ENCODE assay signal across 15 cellular contexts in genomic region chr12:47777151-47777550, GRCh38. TPM values are rescaled to one million over a fixed set of nuclear protein-coding genes. Genes with fewer than 3 reads are reported as not detected.
DNase-seq lines count a peak whose midpoint lies in the region; ATAC-seq and TF ChIP-seq lines count a peak whose summit lies in the region.
"Had no signal": no experiment of that assay in that cellular context is flagged by ENCODE, and none has a peak within 500 bp of the region (broad histone marks: within the 10 kb centered on the region; RNA-seq: fewer than 3 reads in every experiment).

No MANE protein-coding gene starts in this region.

- H3K79me2 ChIP-seq in SK-N-SH (ENCODE audit: insufficient read depth): no peaks in the 10 kb centered on the region

- H3K4me2 ChIP-seq in SK-N-SH: no peak overlapping the region

- no peaks in the 10 kb centered on the region for H3K9me3 Mint-ChIP-seq in type B pancreatic cell
- H3K9me3 Mint-ChIP-seq: IgD-negative memory B cell; T-helper 1 cell treated with Interleukin-12 subunit alpha and Interleukin-12 subunit beta and Interleukin-4 antibody, amounts not matched to agents 30 μg/mL and 1 μg/mL, for 36 hours had no signal

- H3K4me1 ChIP-seq in heart left ventricle (peaks cover 3 to 75% (median 60%) of the 10 kb centered on the region in 12 donors), ovary (ENCODE audit: insufficient read depth) (peaks cover 33% of the 10 kb centered on the region), SK-N-SH (ENCODE audit: control insufficient read depth in 1 of 2, insufficient read depth in 2 of 2, low read depth in 1 of 2, low read length in 1 of 2) (peaks cover 18 to 50% of the 10 kb centered on the region in 2 experiments; a peak in 3 of 4 replicates), left lung (peaks cover 19 to 69% of the 10 kb centered on the region in 2 donors)

- H3K36me3 Mint-ChIP-seq in type B pancreatic cell: no peaks in the 10 kb centered on the region
- H3K36me3 Mint-ChIP-seq: IgD-negative memory B cell had no signal

- H3K27ac ChIP-seq in heart left ventricle: peak overlapping the region in 11 of 12 donors; percentile 1 to 80 (median 48)
- peak overlapping the region; percentile 83 to 88 for H3K27ac ChIP-seq in coronary artery
- H3K27ac ChIP-seq in ovary: peak overlapping the region; percentile 65 to 76
- peak overlapping the region in 1 of 2 experiments; percentile 79; a peak in 2 of 4 replicates for H3K27ac ChIP-seq in SK-N-SH (ENCODE audit: low read depth in 2 of 2, low read length in 1 of 2)
- H3K27ac ChIP-seq in left lung: peak overlapping the region in 1 of 2 donors; percentile 77

- H3K9ac ChIP-seq in SK-N-SH: no peak overlapping the region

- no peaks in the 10 kb centered on the region for H3K27me3 ChIP-seq in heart left ventricle
- no peaks in the 10 kb centered on the region for H3K27me3 ChIP-seq in ovary
- no peaks in the 10 kb centered on the region for H3K27me3 ChIP-seq in SK-N-SH (ENCODE audit: insufficient read depth)
- no peaks in the 10 kb centered on the region for H3K27me3 ChIP-seq in left lung

- no peak for TF ChIP-seq CTCF in heart left ventricle (IDR thresholded peaks at IDR 0.05)
- TF ChIP-seq CTCF in coronary artery (IDR thresholded peaks at IDR 0.05): no peak
- TF ChIP-seq CTCF in ovary (IDR thresholded peaks at IDR 0.05): no peak
- no peak for TF ChIP-seq CTCF in type B pancreatic cell (conservative IDR thresholded peaks at IDR 0.05)
- TF ChIP-seq CTCF in SK-N-SH (IDR thresholded peaks at IDR 0.05): no peak
- TF ChIP-seq CTCF in left lung (IDR thresholded peaks at IDR 0.05): no peak

- peak overlapping the region; percentile 75 for H3K27ac Mint-ChIP-seq in type B pancreatic cell

- H2AFZ ChIP-seq in SK-N-SH (ENCODE audit: low read depth): no peak overlapping the region

- DNase-seq in heart left ventricle (peak in 2 of 5 donors; percentile 28 to 41), left ventricle myocardium superior (no peak), coronary artery (ENCODE audit: low spot score) (no peak), ovary (peak in 1 of 5 donors; percentile 28), type B pancreatic cell (ENCODE audit: extremely low spot score, unreplicated experiment) (no peak), NOMO-1 treated with DMSO at 0.1 percent for 48 hours (lab: John Stamatoyannopoulos, UW; ENCODE audit: unreplicated experiment) (no peak), SK-N-SH (no peak), left lung (no peak)
- DNase-seq: activated CD4-positive, alpha-beta T cell treated with anti-CD3 and anti-CD28 coated beads, Interleukin-2, amount 50 U/mL, for 1 hour; cortex of kidney; DND-41; left colon; NCI-H1930 had no signal

- H4K20me1 ChIP-seq in SK-N-SH (ENCODE audit: insufficient read depth): no peaks in the 10 kb centered on the region

- peaks cover 12% of the 10 kb centered on the region for H3K27me3 Mint-ChIP-seq in type B pancreatic cell
- H3K27me3 Mint-ChIP-seq: IgD-negative memory B cell had no signal

- H3K4me3 ChIP-seq in heart left ventricle (no peak overlapping the region), coronary artery (no peak overlapping the region), ovary (no peak overlapping the region), SK-N-SH (ENCODE audit: low read depth in 2 of 2, low read length in 1 of 2) (no peak overlapping the region), left lung (no peak overlapping the region)

- 44 to 67% (median 61%) methylated on average over 1 of the region's 1 CpG for WGBS in heart left ventricle, 4 donors
- WGBS in ovary, 3 donors: 19 to 77% (median 39%) methylated on average over 1 of the region's 1 CpG
- 33% methylated on average over 1 of the region's 1 CpG for WGBS in SK-N-SH (ENCODE audit: low lambda C conversion rate)

- CTCF ChIA-PET in SK-N-SH (lab: Yijun Ruan, JAX): interaction anchor here (0.7 to 22.9 kb wide), 10 partner anchors 9 to 186 kb away, joined by 3 to 1294 read pairs (median 10); partner anchors contain the start of genes ENDOU, RAPGEF3, RPAP3 and TMEM106C

- no peak for TF ChIP-seq EP300 in ovary (IDR thresholded peaks at IDR 0.05)
- TF ChIP-seq EP300 in SK-N-SH (IDR thresholded peaks at IDR 0.05; ENCODE audit: borderline replicate concordance in 1 of 2, low read depth in 1 of 2, low read length in 1 of 2): no peak

- H3K9me3 ChIP-seq in heart left ventricle (no peaks in the 10 kb centered on the region), ovary (no peaks in the 10 kb centered on the region), SK-N-SH (no peaks in the 10 kb centered on the region), left lung (no peaks in the 10 kb centered on the region)

- H3K4me3 Mint-ChIP-seq in type B pancreatic cell: no peak overlapping the region
- H3K4me3 Mint-ChIP-seq: T-helper 1 cell treated with Interleukin-12 subunit alpha and Interleukin-12 subunit beta and Interleukin-4 antibody, amounts not matched to agents 30 μg/mL and 1 μg/mL, for 36 hours had no signal

- peaks cover 17% of the 10 kb centered on the region for H3K4me1 Mint-ChIP-seq in type B pancreatic cell (ENCODE audit: unreplicated experiment)

- peaks cover 0 to 19% (median 5%) of the 10 kb centered on the region in 9 donors for H3K36me3 ChIP-seq in heart left ventricle
- no peaks in the 10 kb centered on the region for H3K36me3 ChIP-seq in ovary
- H3K36me3 ChIP-seq in SK-N-SH (replicated peaks in 1 of 2; ENCODE audit: control insufficient read depth in 1 of 2, insufficient read depth in 2 of 2, low read length in 1 of 2): peaks cover 0 to 4% of the 10 kb centered on the region in 2 experiments
- H3K36me3 ChIP-seq in left lung: peaks cover 0 to 16% of the 10 kb centered on the region in 2 donors

- TF ChIP-seq RAD21 in SK-N-SH (IDR thresholded peaks at IDR 0.05; ENCODE audit: low read length): no peak

- H3K9me2 ChIP-seq in SK-N-SH: no peaks in the 10 kb centered on the region

- POLR2A ChIA-PET in SK-N-SH (lab: Yijun Ruan, JAX): interaction anchor here (0.7 to 1.7 kb wide), 4 partner anchors 12 to 40 kb away, joined by 3 to 7 read pairs (median 3); partner anchors contain the start of gene RAPGEF3

- TF ChIP-seq POLR2A in heart left ventricle (IDR thresholded peaks at IDR 0.05) (no peak), ovary (IDR thresholded peaks at IDR 0.05) (no peak)

- H3F3A ChIP-seq in SK-N-SH (replicated peaks; ENCODE audit: insufficient read depth): peaks cover 27% of the 10 kb centered on the region

- ATAC-seq in heart left ventricle (no peak), left ventricle myocardium superior (no peak), left lung (no peak)
- ATAC-seq: left colon had no signal

- intact Hi-C loops in heart left ventricle (cut with DNase I): loop anchor here in 6 of 10 donors (5.0 to 10.0 kb wide), 3 partner anchors 40 to 60 kb away; partner anchors contain the start of gene HDAC7 (in 1 of the 6)
- intact Hi-C loops in left ventricle myocardium superior (cut with micrococcal nuclease): loop anchor here (10.0 kb wide), 1 partner anchor 58 kb away; no protein-coding TSS in a partner anchor
- intact Hi-C loops in ovary (cut with DNase I): loop anchor here (2.0 to 5.0 kb wide), 6 partner anchors 32 to 125 kb away; no protein-coding TSS in a partner anchor
- intact Hi-C loops in left lung (cut with DNase I): loop anchor here in 1 of 2 donors (5.0 to 10.0 kb wide), 2 partner anchors 58 to 60 kb away; no protein-coding TSS in a partner anchor

TF ChIP-seq in SK-N-SH, 30 proteins besides CTCF, POLR2A, EP300 and RAD21 (continues in another document):
- TF ChIP-seq TEAD4 (IDR thresholded peaks at IDR 0.05; ENCODE audit: borderline replicate concordance, insufficient read depth) (no peak), FOSL2 (IDR thresholded peaks at IDR 0.05; ENCODE audit: borderline replicate concordance, low read depth) (no peak), TCF12 (IDR thresholded peaks at IDR 0.05) (no peak), TAF1 (IDR thresholded peaks at IDR 0.05; ENCODE audit: borderline replicate concordance, low read depth, low read length) (no peak), JUND (IDR thresholded peaks at IDR 0.05) (no peak), EZH2phosphoT487 (IDR thresholded peaks at IDR 0.05; ENCODE audit: borderline replicate concordance, low read depth) (no peak)

RNA-seq across cellular contexts. Expression of gene SLC48A1, which starts 4.1 kb away (rescaled TPM):
- total RNA-seq in heart left ventricle (10 to 100 TPM; 17.6 to 68.2 (median 23.9) TPM), left ventricle myocardium superior (23.7 TPM), ovary (100 to 1,000 TPM in 2 of 7 donors, 10 to 100 TPM in 5; 36.7 to 143 (median 98.3) TPM), type B pancreatic cell (ENCODE audit: low replicate concordance) (19.7 and 37.4 TPM in 2 replicates), left lung (10 to 100 TPM; 35.4 to 38.6 TPM)
- polyA plus RNA-seq in heart left ventricle (10 to 100 TPM; 13.0 to 16.5 TPM), ovary (10 to 100 TPM; 24.1 to 41.1 TPM), SK-N-SH (2012; rRNA removed) (7.3 and 8.1 TPM in 2 replicates)
- 4.7 and 6.8 TPM in 2 replicates for polyA plus RNA-seq in SK-N-SH (2012; cell fraction: cytosol; rRNA removed)
- polyA plus RNA-seq in SK-N-SH (2012; cell fraction: nucleus; rRNA removed): 13.1 and 16.1 TPM in 2 replicates

RNA-seq across cellular contexts. Expression of gene RAPGEF3, which starts 18.5 kb away (rescaled TPM):
- total RNA-seq in heart left ventricle (10 to 100 TPM; 14.5 to 47.8 (median 23.9) TPM), left ventricle myocardium superior (37.6 TPM), ovary (100 to 1,000 TPM in 3 of 7 donors, 10 to 100 TPM in 4; 50.4 to 132 (median 93.5) TPM), type B pancreatic cell (ENCODE audit: low replicate concordance) (3.7 and 4.9 TPM in 2 replicates), left lung (10 to 100 TPM; 15.9 to 28.9 TPM)
- polyA plus RNA-seq in heart left ventricle (10 to 100 TPM; 18.6 to 62.1 TPM), ovary (10 to 100 TPM; 16.9 to 68.4 TPM), SK-N-SH (2012; rRNA removed) (0.90 and 0.93 TPM in 2 replicates)
- polyA plus RNA-seq in SK-N-SH (2012; cell fraction: cytosol; rRNA removed): 0.23 and 0.42 TPM in 2 replicates
- 3.8 and 4.7 TPM in 2 replicates for polyA plus RNA-seq in SK-N-SH (2012; cell fraction: nucleus; rRNA removed)

RNA-seq across cellular contexts. Expression of gene HDAC7, which starts 42.6 kb away (rescaled TPM):
- total RNA-seq in heart left ventricle: 10 to 100 TPM; 27.4 to 63.0 (median 38.6) TPM
- 10 to 100 TPM; 42.2 to 43.9 TPM for polyA plus RNA-seq in heart left ventricle
- total RNA-seq in left ventricle myocardium superior: 35.4 TPM
- total RNA-seq in ovary: 100 to 1,000 TPM in 5 of 7 donors, 10 to 100 TPM in 2; 47.2 to 151 (median 103) TPM
- polyA plus RNA-seq in ovary: 10 to 100 TPM; 40.1 to 79.4 TPM
- total RNA-seq in type B pancreatic cell (ENCODE audit: low replicate concordance): 71.5 and 76.1 TPM in 2 replicates
- polyA plus RNA-seq in SK-N-SH (2012; rRNA removed): 32.7 and 51.0 TPM in 2 replicates
- polyA plus RNA-seq in SK-N-SH (2012; cell fraction: cytosol; rRNA removed): 20.4 and 31.4 TPM in 2 replicates
- 227 and 305 TPM in 2 replicates for polyA plus RNA-seq in SK-N-SH (2012; cell fraction: nucleus; rRNA removed)
- total RNA-seq in left lung: 100 to 1,000 TPM; 102 to 115 TPM

RNA-seq across cellular contexts. Expression of gene ENDOU, which starts 51.9 kb away (rescaled TPM):
- total RNA-seq in heart left ventricle (1 to 10 TPM in 1 of 9 donors, under 1 TPM in 4, not detected in 4; 0.12 to 2.5 (median 0.27) TPM), left ventricle myocardium superior (0.30 TPM), ovary (1 to 10 TPM in 5 of 7 donors, under 1 TPM in 2; 0.69 to 3.6 (median 1.3) TPM), type B pancreatic cell (ENCODE audit: low replicate concordance) (3.7 and 18.9 TPM in 2 replicates), left lung (not detected)
- polyA plus RNA-seq in heart left ventricle (under 1 TPM; 0.08 to 0.42 TPM), ovary (1 to 10 TPM; 1.4 to 1.6 TPM), SK-N-SH (2012; rRNA removed) (not detected in 2 replicates)
- not detected in 2 replicates for polyA plus RNA-seq in SK-N-SH (2012; cell fraction: cytosol; rRNA removed)
- polyA plus RNA-seq in SK-N-SH (2012; cell fraction: nucleus; rRNA removed): not detected in 2 replicates
- total RNA-seq: left colon had no signal
- polyA plus RNA-seq: IgD-negative memory B cell had no signal
